Comparison of ENCODE assay signal across 10 cellular contexts in the genomic region with DNA sequence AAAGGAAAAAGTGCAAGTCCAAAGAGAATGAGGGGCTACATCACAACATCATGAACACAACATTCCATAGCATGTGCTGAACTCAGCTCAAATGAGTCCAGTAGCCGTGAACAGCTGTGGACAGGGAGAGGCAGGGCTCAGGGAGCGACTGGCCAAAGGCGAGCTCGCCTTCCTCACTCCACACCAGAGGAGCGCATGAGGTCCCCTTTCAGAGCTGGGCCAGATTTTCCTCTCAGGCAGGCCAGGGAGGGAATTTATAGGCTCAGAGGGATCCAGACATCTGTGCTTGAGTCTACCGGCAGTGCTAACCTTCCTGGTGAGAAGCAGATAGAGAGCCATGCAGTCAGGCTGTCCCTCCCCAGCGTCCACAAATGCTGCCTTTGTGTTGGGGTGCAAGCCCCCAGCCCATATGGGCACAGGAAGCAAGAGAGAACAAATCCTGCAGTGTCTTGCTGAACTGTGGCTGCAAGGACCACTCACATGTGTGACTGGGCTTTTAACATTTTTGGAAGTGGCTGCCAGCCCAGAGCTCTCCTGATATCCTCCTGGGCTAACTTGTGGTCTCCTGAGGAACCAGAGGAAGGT. TPM values are rescaled to one million over a fixed set of nuclear protein-coding genes. Genes with fewer than 3 reads are reported as not detected.
A peak's percentile ranks its signal among the peaks of the same experiment; 100 is the strongest.
DNase-seq lines count a peak whose midpoint lies in the region; ATAC-seq and TF ChIP-seq lines count a peak whose summit lies in the region.
"Had no signal": no experiment of that assay in that cellular context is flagged by ENCODE, and none has a peak within 500 bp of the region (broad histone marks: within the 10 kb centered on the region; RNA-seq: fewer than 3 reads in every experiment).

No MANE protein-coding gene starts in this region.

- no peak for TF ChIP-seq CTCF in progenitor cell of endocrine pancreas (IDR thresholded peaks at IDR 0.05; ENCODE audit: unreplicated experiment)
- no peak for TF ChIP-seq CTCF in endothelial cell (IDR thresholded peaks at IDR 0.05; ENCODE audit: unreplicated experiment)

- peak; percentile 11 for DNase-seq in ELF-1 (ENCODE audit: low read depth, low spot score)
- no peak for DNase-seq in activated T-helper 1 cell treated with anti-CD3 and anti-CD28 coated beads, Interleukin-12 subunit alpha, Interleukin-12 subunit beta, Interleukin-2, Interleukin-4 antibody, amounts not matched to agents 30 ng/mL and 10 ng/mL and 1 ng/mL, durations not matched to agents 14 hours and 24 hours and 36 hours (ENCODE audit: low spot score)
- DNase-seq in iPS-NIHi7 (ENCODE audit: extremely low spot score) = peak; percentile 24
- no peak for DNase-seq in progenitor cell of endocrine pancreas (ENCODE audit: low spot score, unreplicated experiment)
- DNase-seq in endothelial cell (ENCODE audit: low spot score) = no peak
- DNase-seq: SK-N-SH; stimulated activated CD4-positive, alpha-beta T cell treated with anti-CD3 and anti-CD28 coated beads, Interleukin-4, amount 100 ng/mL, for 1 hour had no signal

- intact Hi-C loops in activated T-helper 1 cell treated with anti-CD3 and anti-CD28 coated beads, Interleukin-12 subunit alpha, Interleukin-12 subunit beta, Interleukin-2, Interleukin-4 antibody, amounts not matched to agents 30 ng/mL and 10 ng/mL and 1 ng/mL, durations not matched to agents 14 hours and 24 hours and 36 hours (cut with micrococcal nuclease) = no loop called here

- ATAC-seq in GM18519 (IDR thresholded peaks at IDR 0.05; ENCODE audit: low FRiP score, unreplicated experiment) (no peak), HG03354 (IDR thresholded peaks at IDR 0.05; ENCODE audit: poor library complexity, severe bottlenecking, unreplicated experiment) (no peak), GM19023 (IDR thresholded peaks at IDR 0.05; ENCODE audit: unreplicated experiment) (no peak)

- H3K36me3 Mint-ChIP-seq in activated T-helper 1 cell treated with anti-CD3 and anti-CD28 coated beads, Interleukin-12 subunit alpha, Interleukin-12 subunit beta, Interleukin-2, Interleukin-4 antibody, amounts not matched to agents 30 ng/mL and 10 ng/mL and 1 ng/mL, durations not matched to agents 14 hours and 24 hours and 36 hours (ENCODE audit: low read depth) = peaks cover 63% of the 10 kb centered on the region
- H3K36me3 Mint-ChIP-seq in progenitor cell of endocrine pancreas (ENCODE audit: insufficient read depth) = peaks cover 42% of the 10 kb centered on the region
- no peaks in the 10 kb centered on the region for H3K36me3 Mint-ChIP-seq in endothelial cell (ENCODE audit: low read depth, unreplicated experiment)

- no peaks in the 10 kb centered on the region for H3K9me3 Mint-ChIP-seq in activated T-helper 1 cell treated with anti-CD3 and anti-CD28 coated beads, Interleukin-12 subunit alpha, Interleukin-12 subunit beta, Interleukin-2, Interleukin-4 antibody, amounts not matched to agents 30 ng/mL and 10 ng/mL and 1 ng/mL, durations not matched to agents 14 hours and 24 hours and 36 hours
- H3K9me3 Mint-ChIP-seq in progenitor cell of endocrine pancreas (ENCODE audit: low read depth) (no peaks in the 10 kb centered on the region), endothelial cell (ENCODE audit: unreplicated experiment) (no peaks in the 10 kb centered on the region)

- H3K27me3 Mint-ChIP-seq in activated T-helper 1 cell treated with anti-CD3 and anti-CD28 coated beads, Interleukin-12 subunit alpha, Interleukin-12 subunit beta, Interleukin-2, Interleukin-4 antibody, amounts not matched to agents 30 ng/mL and 10 ng/mL and 1 ng/mL, durations not matched to agents 14 hours and 24 hours and 36 hours (ENCODE audit: insufficient read depth) = no peaks in the 10 kb centered on the region
- no peaks in the 10 kb centered on the region for H3K27me3 Mint-ChIP-seq in progenitor cell of endocrine pancreas
- no peaks in the 10 kb centered on the region for H3K27me3 Mint-ChIP-seq in endothelial cell (ENCODE audit: unreplicated experiment)

- peaks cover 70% of the 10 kb centered on the region for H3K4me1 Mint-ChIP-seq in activated T-helper 1 cell treated with anti-CD3 and anti-CD28 coated beads, Interleukin-12 subunit alpha, Interleukin-12 subunit beta, Interleukin-2, Interleukin-4 antibody, amounts not matched to agents 30 ng/mL and 10 ng/mL and 1 ng/mL, durations not matched to agents 14 hours and 24 hours and 36 hours (ENCODE audit: low read depth)
- H3K4me1 Mint-ChIP-seq in progenitor cell of endocrine pancreas (ENCODE audit: low read depth) (peaks cover 27% of the 10 kb centered on the region), endothelial cell (ENCODE audit: unreplicated experiment) (no peaks in the 10 kb centered on the region)

- peak overlapping the region; percentile 38 for H3K27ac Mint-ChIP-seq in activated T-helper 1 cell treated with anti-CD3 and anti-CD28 coated beads, Interleukin-12 subunit alpha, Interleukin-12 subunit beta, Interleukin-2, Interleukin-4 antibody, amounts not matched to agents 30 ng/mL and 10 ng/mL and 1 ng/mL, durations not matched to agents 14 hours and 24 hours and 36 hours
- H3K27ac Mint-ChIP-seq in progenitor cell of endocrine pancreas (peak overlapping the region; percentile 46), endothelial cell (ENCODE audit: unreplicated experiment) (no peak overlapping the region)

- no peak overlapping the region for H3K4me3 Mint-ChIP-seq in activated T-helper 1 cell treated with anti-CD3 and anti-CD28 coated beads, Interleukin-12 subunit alpha, Interleukin-12 subunit beta, Interleukin-2, Interleukin-4 antibody, amounts not matched to agents 30 ng/mL and 10 ng/mL and 1 ng/mL, durations not matched to agents 14 hours and 24 hours and 36 hours
- H3K4me3 Mint-ChIP-seq in progenitor cell of endocrine pancreas (ENCODE audit: low read depth) = no peak overlapping the region
- no peak overlapping the region for H3K4me3 Mint-ChIP-seq in endothelial cell (ENCODE audit: unreplicated experiment)

RNA-seq across cellular contexts. Expression of gene ARHGEF3, which starts 32.5 kb away (rescaled TPM):
- total RNA-seq in activated T-helper 1 cell treated with anti-CD3 and anti-CD28 coated beads, Interleukin-12 subunit alpha, Interleukin-12 subunit beta, Interleukin-2, Interleukin-4 antibody, amounts not matched to agents 30 ng/mL and 10 ng/mL and 1 ng/mL, durations not matched to agents 14 hours and 24 hours and 36 hours = 59.2 and 64.1 TPM in 2 replicates
- total RNA-seq in progenitor cell of endocrine pancreas (60.4 and 72.2 TPM in 2 replicates), endothelial cell (ENCODE audit: unreplicated experiment) (4.0 TPM)

Comparison
In these comparisons a context has a peak if more than half of its experiments do, and no peak if none do; other contexts are left out.
1. DNase-seq: peak in ELF-1 (single experiment) and iPS-NIHi7 (single experiment); none in activated T-helper 1 cell treated with anti-CD3 and anti-CD28 coated beads, Interleukin-12 subunit alpha, Interleukin-12 subunit beta, Interleukin-2, Interleukin-4 antibody, amounts not matched to agents 30 ng/mL and 10 ng/mL and 1 ng/mL, durations not matched to agents 14 hours and 24 hours and 36 hours (single experiment), progenitor cell of endocrine pancreas (single experiment) and endothelial cell (single experiment).
2. RNA of gene ARHGEF3, which starts 32.5 kb away (total RNA-seq): 60.4 to 72.2 TPM in progenitor cell of endocrine pancreas and 59.2 to 64.1 TPM in activated T-helper 1 cell treated with anti-CD3 and anti-CD28 coated beads, Interleukin-12 subunit alpha, Interleukin-12 subunit beta, Interleukin-2, Interleukin-4 antibody, amounts not matched to agents 30 ng/mL and 10 ng/mL and 1 ng/mL, durations not matched to agents 14 hours and 24 hours and 36 hours; 4.0 TPM in endothelial cell (single experiment); every median in the first group is over 10 times any median in the second.